ENCODE assay signal across 13 cellular contexts in the genomic region with DNA sequence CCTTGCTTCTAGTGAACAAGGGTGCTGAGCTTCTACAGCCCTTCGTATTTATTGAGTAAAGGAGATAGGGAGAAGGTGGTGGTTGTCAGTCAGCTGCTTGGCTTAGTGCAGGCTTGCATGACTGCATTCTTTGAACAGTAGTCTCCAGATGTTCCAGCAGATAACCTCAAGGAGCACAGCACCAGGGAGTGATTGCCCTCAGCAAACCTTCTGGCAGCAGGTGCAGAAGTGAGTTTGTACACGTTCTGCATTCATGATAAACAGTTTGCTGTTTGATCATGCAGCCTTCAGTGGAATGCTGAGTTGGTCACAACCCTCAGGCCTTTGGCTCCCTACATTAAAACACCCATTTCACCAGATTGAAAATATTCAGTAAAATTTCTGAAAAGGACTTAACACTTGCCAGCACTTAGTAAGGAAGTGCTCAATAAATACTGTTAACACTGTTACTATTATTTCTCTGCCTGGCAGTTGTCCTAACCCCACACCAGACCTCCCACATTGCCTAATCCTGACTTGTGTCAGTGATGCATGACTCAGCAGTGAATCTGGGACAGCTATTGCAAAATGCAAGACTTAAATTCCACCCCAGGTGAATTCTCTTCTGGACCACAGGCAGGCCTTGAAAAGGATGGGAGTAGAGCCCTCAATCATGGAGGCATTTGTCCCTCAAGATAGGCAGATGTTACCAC. TPM values are rescaled to one million over a fixed set of nuclear protein-coding genes. Genes with fewer than 3 reads are reported as not detected.
DNase-seq lines count a peak whose midpoint lies in the region; ATAC-seq, FAIRE-seq and TF ChIP-seq lines count a peak whose summit lies in the region.
"Had no signal": no experiment of that assay in that cellular context is flagged by ENCODE, and none has a peak within 500 bp of the region (broad histone marks: within the 10 kb centered on the region; RNA-seq: fewer than 3 reads in every experiment).

No MANE protein-coding gene starts in this region.

- no peak for TF ChIP-seq POLR2A in testis (IDR thresholded peaks at IDR 0.05)

- no peak overlapping the region for H3K27ac ChIP-seq in RWPE2 (ENCODE audit: poor library complexity, severe bottlenecking)
- no peak overlapping the region for H3K27ac ChIP-seq in testis
- H3K27ac ChIP-seq: 22Rv1, left lung, prostate gland had no signal

- FAIRE-seq in GM19239 (lab: Jason Lieb, UNC), result no peak
- FAIRE-seq: endothelial cell of umbilical vein had no signal

- H3K4me3 ChIP-seq in RWPE2 (ENCODE audit: severe bottlenecking) (no peak overlapping the region), fibroblast of villous mesenchyme (ENCODE audit: low read depth, low read length) (no peak overlapping the region), testis (no peak overlapping the region)
- H3K4me3 ChIP-seq: left lung, prostate gland had no signal

- H3K9me3 ChIP-seq in RWPE2 (ENCODE audit: severe bottlenecking), result peaks cover 2% of the 10 kb centered on the region
- no peaks in the 10 kb centered on the region for H3K9me3 ChIP-seq in testis
- H3K9me3 ChIP-seq: prostate gland had no signal

- intact Hi-C loops in testis (cut with DNase I; ENCODE audit: low total_unique reads), result no loop called here

- peaks cover 4% of the 10 kb centered on the region for H3K4me1 ChIP-seq in RWPE2 (ENCODE audit: insufficient read depth, poor library complexity, severe bottlenecking)
- H3K4me1 ChIP-seq in testis, result no peaks in the 10 kb centered on the region
- H3K4me1 ChIP-seq: prostate gland had no signal

- H3K27me3 ChIP-seq in RWPE2 (ENCODE audit: insufficient read depth, poor library complexity, severe bottlenecking), result no peaks in the 10 kb centered on the region
- no peaks in the 10 kb centered on the region for H3K27me3 ChIP-seq in testis
- H3K27me3 ChIP-seq: left lung had no signal

- peaks cover 4% of the 10 kb centered on the region for H3K4me1 Mint-ChIP-seq in progenitor cell of endocrine pancreas (ENCODE audit: low read depth)

- peaks cover 14% of the 10 kb centered on the region for H3K9me3 Mint-ChIP-seq in progenitor cell of endocrine pancreas (ENCODE audit: low read depth)

- no peak overlapping the region for H3K27ac Mint-ChIP-seq in progenitor cell of endocrine pancreas
- H3K27ac Mint-ChIP-seq: activated naive CD8-positive, alpha-beta T cell had no signal

- no peaks in the 10 kb centered on the region for H3K36me3 ChIP-seq in RWPE2 (ENCODE audit: low read depth)
- H3K36me3 ChIP-seq in testis (ENCODE audit: low read depth, missing control alignments), result no peaks in the 10 kb centered on the region
- H3K36me3 ChIP-seq: left lung, prostate gland had no signal

- peak; percentile 19; the same call in 2 of the 3 replicates for ATAC-seq in RWPE2 (ENCODE audit: low read depth)
- ATAC-seq: left lung had no signal

- TF ChIP-seq CTCF in RWPE2 (IDR thresholded peaks at IDR 0.05; ENCODE audit: poor library complexity, severe bottlenecking) (no peak), fibroblast of villous mesenchyme (IDR thresholded peaks at IDR 0.05; ENCODE audit: insufficient read depth, low read depth, low read length) (no peak), testis (IDR thresholded peaks at IDR 0.05) (no peak), progenitor cell of endocrine pancreas (IDR thresholded peaks at IDR 0.05; ENCODE audit: unreplicated experiment) (no peak)

- DNase-seq in DMS 273 (lab: John Stamatoyannopoulos, UW; ENCODE audit: unreplicated experiment) (peak; percentile 12), DMS 273 treated with DMSO at 0.1 percent for 48 hours (lab: John Stamatoyannopoulos, UW) (no peak), RWPE2 (ENCODE audit: low spot score) (no peak), fibroblast of villous mesenchyme (ENCODE audit: low read depth) (peak; percentile 88), testis (peak; percentile 68), GM19239 (ENCODE audit: insufficient read length, low spot score) (no peak), 8988T (no peak), progenitor cell of endocrine pancreas (ENCODE audit: low spot score, unreplicated experiment) (no peak)

- no peaks in the 10 kb centered on the region for H3K36me3 Mint-ChIP-seq in progenitor cell of endocrine pancreas (ENCODE audit: insufficient read depth)
- H3K36me3 Mint-ChIP-seq: activated naive CD8-positive, alpha-beta T cell had no signal

- WGBS in testis, 2 donors, result 61 to 69% methylated on average over 2 of the region's 2 CpGs

- H3K4me3 Mint-ChIP-seq in progenitor cell of endocrine pancreas (ENCODE audit: low read depth), result no peak overlapping the region
- H3K4me3 Mint-ChIP-seq: activated naive CD8-positive, alpha-beta T cell had no signal

- H3K27me3 Mint-ChIP-seq in progenitor cell of endocrine pancreas, result no peaks in the 10 kb centered on the region
- H3K27me3 Mint-ChIP-seq: activated naive CD8-positive, alpha-beta T cell had no signal

RNA-seq across cellular contexts. Expression of gene CARMIL3, which starts 18.9 kb away (rescaled TPM):
- not detected in 2 replicates for total RNA-seq in fibroblast of villous mesenchyme
- 1 to 10 TPM; 7.7 to 8.6 TPM for total RNA-seq in testis
- 6.8 TPM for polyA plus RNA-seq in testis (ENCODE audit: insufficient read depth, low read depth, low replicate concordance)
- total RNA-seq in progenitor cell of endocrine pancreas, result 4.3 and 4.9 TPM in 2 replicates
- total RNA-seq: endothelial cell of umbilical vein had no signal

RNA-seq across cellular contexts. Expression of gene CPNE6, which starts 38.5 kb away (rescaled TPM):
- total RNA-seq in fibroblast of villous mesenchyme, result not detected in 2 replicates
- under 1 TPM; 0.12 to 0.71 TPM for total RNA-seq in testis
- polyA plus RNA-seq in testis (ENCODE audit: insufficient read depth, low read depth, low replicate concordance), result 5.7 TPM
- not detected in 2 replicates for total RNA-seq in progenitor cell of endocrine pancreas
- total RNA-seq: endothelial cell of umbilical vein, left lung had no signal
- polyA plus RNA-seq: endothelial cell of umbilical vein had no signal

RNA-seq across cellular contexts. Expression of gene DHRS4L2, which starts 44.1 kb away (rescaled TPM):
- total RNA-seq in fibroblast of villous mesenchyme (11.7 and 13.2 TPM in 2 replicates), testis (10 to 100 TPM; 15.7 to 23.4 TPM), progenitor cell of endocrine pancreas (12.2 and 14.0 TPM in 2 replicates)
- polyA plus RNA-seq in testis (ENCODE audit: insufficient read depth, low read depth, low replicate concordance), result 22.4 TPM

Comparison
In these comparisons a context has a peak if more than half of its experiments do, and no peak if none do; other contexts are left out.
1. DNase-seq: peak in DMS 273 (single experiment), fibroblast of villous mesenchyme (single experiment) and testis (single experiment); none in DMS 273 treated with DMSO at 0.1 percent for 48 hours (single experiment), RWPE2 (single experiment), GM19239 (single experiment), 8988T (single experiment) and progenitor cell of endocrine pancreas (single experiment).